38 cellular contexts compared by ENCODE assay signal in the genomic region with DNA sequence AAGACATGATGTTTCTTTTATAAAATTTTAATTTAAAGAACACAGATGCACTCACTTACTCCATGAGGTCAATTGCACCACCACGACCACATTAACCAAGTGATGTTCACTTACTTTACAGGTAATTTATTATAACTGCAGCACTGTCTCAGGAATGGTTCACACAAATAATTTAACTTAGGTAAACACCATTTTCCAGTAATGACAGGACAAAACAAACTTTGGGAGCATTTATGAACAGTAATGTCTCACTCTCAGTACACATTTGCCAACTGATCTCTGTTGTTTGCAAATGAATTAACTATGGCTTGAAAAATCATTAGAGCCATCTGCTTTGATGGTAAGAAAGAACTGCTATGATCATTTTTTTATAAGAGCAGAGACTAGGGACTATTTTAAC.
A peak's percentile ranks its signal among the peaks of the same experiment; 100 is the strongest.
DNase-seq lines count a peak whose midpoint lies in the region; FAIRE-seq and TF ChIP-seq lines count a peak whose summit lies in the region.
"Had no signal": no experiment of that assay in that cellular context is flagged by ENCODE, and none has a peak within 500 bp of the region (broad histone marks: within the 10 kb centered on the region; RNA-seq: fewer than 3 reads in every experiment).

No MANE protein-coding gene starts in this region.

- no peak for FAIRE-seq in GM12891 (lab: Jason Lieb, UNC)
- FAIRE-seq in D721Med (lab: Jason Lieb, UNC) = no peak
- FAIRE-seq: GM18507, GM19239 had no signal

- DNase-seq in DMS53 treated with DMSO at 0.1 percent for 48 hours (lab: John Stamatoyannopoulos, UW; ENCODE audit: unreplicated experiment) (peak; percentile 67), NCI-H146 (lab: John Stamatoyannopoulos, UW) (peak; percentile 92), NCI-H774 (lab: John Stamatoyannopoulos, UW) (peak; percentile 94), GM12891 (ENCODE audit: insufficient read length, low spot score) (no peak), AG08396 (ENCODE audit: low spot score) (no peak), HFFc6 (no peak), D721Med (ENCODE audit: insufficient read length, low spot score) (no peak)
- DNase-seq: ACHN; activated CD4-positive, alpha-beta memory T cell treated with anti-CD3 and anti-CD28 coated beads for 36 hours; activated CD4-positive, alpha-beta T cell treated with anti-CD3 and anti-CD28 coated beads for 1 hour; activated CD8-positive, alpha-beta memory T cell treated with anti-CD3 and anti-CD28 coated beads, Interleukin-2, amount 50 U/mL, for 4 hours; activated naive CD4-positive, alpha-beta T cell treated with anti-CD3 and anti-CD28 coated beads for 36 hours; adrenal gland; body of pancreas; Caco-2; foreskin fibroblast; GOT3; head of caudate nucleus; islet precursor cell; left lung; mesenchymal stem cell; NCI-H1048; NCI-H2227 treated with DMSO at 0.1 percent for 48 hours; pancreas; retina; Right ventricle myocardium superior; trophoblast cell had no signal

- H3K9me3 Mint-ChIP-seq in HFFc6 = no peaks in the 10 kb centered on the region
- H3K9me3 Mint-ChIP-seq: activated CD4-positive, alpha-beta memory T cell treated with anti-CD3 and anti-CD28 coated beads for 36 hours; activated naive CD4-positive, alpha-beta T cell treated with anti-CD3 and anti-CD28 coated beads for 36 hours; activated T-helper 1 cell treated with anti-CD3 and anti-CD28 coated beads, Interleukin-12 subunit alpha, Interleukin-12 subunit beta, Interleukin-2, Interleukin-4 antibody, amounts not matched to agents 30 ng/mL and 10 ng/mL and 1 ng/mL, durations not matched to agents 14 hours and 24 hours and 36 hours; central memory CD8-positive, alpha-beta T cell; dendritic cell treated with granulocyte-macrophage colony-stimulating factor and Interleukin-4, amounts not matched to agents 40 ng/mL and 50 ng/mL, for 4 days; neural crest cell; stimulated activated memory B cell treated with anti-CD40 and anti-IgM and Interleukin-4, amounts not matched to agents 10 μg/mL and 1 μg/mL and 100 μg/mL, for 72 hours had no signal

- peaks cover 15% of the 10 kb centered on the region for H3K4me1 Mint-ChIP-seq in HFFc6 (ENCODE audit: low read depth)
- H3K4me1 Mint-ChIP-seq: IgD-negative memory B cell; stimulated activated memory B cell treated with anti-CD40 and anti-IgM and Interleukin-4, amounts not matched to agents 10 μg/mL and 1 μg/mL and 100 μg/mL, for 72 hours had no signal

- no peak overlapping the region for H3K27ac Mint-ChIP-seq in HFFc6
- H3K27ac Mint-ChIP-seq: activated CD4-positive, alpha-beta memory T cell treated with anti-CD3 and anti-CD28 coated beads for 36 hours; activated naive CD4-positive, alpha-beta T cell treated with anti-CD3 and anti-CD28 coated beads for 36 hours; activated T-helper 1 cell treated with anti-CD3 and anti-CD28 coated beads, Interleukin-12 subunit alpha, Interleukin-12 subunit beta, Interleukin-2, Interleukin-4 antibody, amounts not matched to agents 30 ng/mL and 10 ng/mL and 1 ng/mL, durations not matched to agents 14 hours and 24 hours and 36 hours; dendritic cell treated with granulocyte-macrophage colony-stimulating factor and Interleukin-4, amounts not matched to agents 40 ng/mL and 50 ng/mL, for 4 days; IgD-negative memory B cell; stimulated activated memory B cell treated with anti-CD40 and anti-IgM and Interleukin-4, amounts not matched to agents 10 μg/mL and 1 μg/mL and 100 μg/mL, for 72 hours had no signal

- no peaks in the 10 kb centered on the region for H3K36me3 Mint-ChIP-seq in HFFc6 (ENCODE audit: low read depth)
- H3K36me3 Mint-ChIP-seq: activated CD4-positive, alpha-beta memory T cell treated with anti-CD3 and anti-CD28 coated beads for 36 hours; IgD-negative memory B cell; stimulated activated memory B cell treated with anti-CD40 and anti-IgM and Interleukin-4, amounts not matched to agents 10 μg/mL and 1 μg/mL and 100 μg/mL, for 72 hours had no signal

- TF ChIP-seq CTCF in 22Rv1 (IDR thresholded peaks at IDR 0.05) (no peak), HFFc6 (IDR thresholded peaks at IDR 0.05) (no peak), D721Med (IDR thresholded peaks at IDR 0.05; ENCODE audit: insufficient read depth, missing control alignments) (no peak)

- peak overlapping the region; percentile 11; the same call in 1 of the 2 replicates for H3K27ac ChIP-seq in 22Rv1
- H3K27ac ChIP-seq: adrenal gland, BLaER1, body of pancreas, esophagus muscularis mucosa, left lung, pancreas had no signal

- no peak for TF ChIP-seq POLR2A in GM12891 (IDR thresholded peaks at IDR 0.05; ENCODE audit: low read depth, low read length)

- H3K4me3 Mint-ChIP-seq in HFFc6 = no peak overlapping the region
- H3K4me3 Mint-ChIP-seq: activated CD4-positive, alpha-beta memory T cell treated with anti-CD3 and anti-CD28 coated beads for 36 hours; activated naive CD4-positive, alpha-beta T cell treated with anti-CD3 and anti-CD28 coated beads for 36 hours; activated T-helper 1 cell treated with anti-CD3 and anti-CD28 coated beads, Interleukin-12 subunit alpha, Interleukin-12 subunit beta, Interleukin-2, Interleukin-4 antibody, amounts not matched to agents 30 ng/mL and 10 ng/mL and 1 ng/mL, durations not matched to agents 14 hours and 24 hours and 36 hours; central memory CD8-positive, alpha-beta T cell; dendritic cell treated with granulocyte-macrophage colony-stimulating factor and Interleukin-4, amounts not matched to agents 40 ng/mL and 50 ng/mL, for 4 days; IgD-negative memory B cell; neural crest cell; stimulated activated memory B cell treated with anti-CD40 and anti-IgM and Interleukin-4, amounts not matched to agents 10 μg/mL and 1 μg/mL and 100 μg/mL, for 72 hours had no signal

- peaks cover 2% of the 10 kb centered on the region; the same call in 1 of the 2 replicates for H3K27me3 Mint-ChIP-seq in HFFc6 (ENCODE audit: insufficient read depth)
- H3K27me3 Mint-ChIP-seq: activated CD4-positive, alpha-beta memory T cell treated with anti-CD3 and anti-CD28 coated beads for 36 hours; IgD-negative memory B cell; stimulated activated memory B cell treated with anti-CD40 and anti-IgM and Interleukin-4, amounts not matched to agents 10 μg/mL and 1 μg/mL and 100 μg/mL, for 72 hours had no signal

TF ChIP-seq in GM12891, 5 proteins besides CTCF, POLR2A, EP300 and RAD21:
- TF ChIP-seq PAX5 (IDR thresholded peaks at IDR 0.05; ENCODE audit: insufficient read depth, low read length, severe bottlenecking) (no peak), SPI1 (IDR thresholded peaks at IDR 0.05; ENCODE audit: low read depth, low read length) (no peak), POU2F2 (IDR thresholded peaks at IDR 0.05; ENCODE audit: low read depth, low read length) (no peak), POLR2AphosphoS5 (IDR thresholded peaks at IDR 0.05; ENCODE audit: low read depth, low read length) (no peak), TAF1 (IDR thresholded peaks at IDR 0.05; ENCODE audit: low read depth, low read length) (no peak)

Comparison
In these comparisons a context has a peak if more than half of its experiments do, and no peak if none do; other contexts are left out.
1. DNase-seq: peak in DMS53 treated with DMSO at 0.1 percent for 48 hours (single experiment), NCI-H146 (single experiment) and NCI-H774 (single experiment); none in GM12891 (single experiment), AG08396 (single experiment), HFFc6 (single experiment) and D721Med (single experiment).